In the genomic region with DNA sequence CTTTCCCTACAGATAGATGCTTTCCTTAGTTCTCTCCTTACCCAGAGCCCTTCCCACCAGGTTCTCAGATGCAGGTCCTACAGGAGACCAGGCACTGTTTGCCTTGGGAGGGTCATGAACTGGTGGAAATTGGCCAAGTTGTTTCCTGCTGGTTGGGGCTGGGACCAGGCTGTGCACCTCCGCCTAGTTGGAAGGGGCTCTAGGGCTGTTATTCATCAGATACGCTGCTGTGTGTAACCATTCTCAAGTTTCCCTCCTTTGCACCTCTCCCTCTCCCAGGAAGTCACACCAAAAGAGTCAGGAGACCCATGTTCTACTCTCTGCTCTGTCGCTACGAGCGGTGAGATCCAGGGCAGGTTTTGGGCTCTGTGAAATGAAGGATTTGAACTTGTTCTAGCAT, we compare ENCODE assay signal across 38 cellular contexts. TPM values are rescaled to one million over a fixed set of nuclear protein-coding genes. Genes with fewer than 3 reads are reported as not detected.
"Had no signal": no experiment of that assay in that cellular context is flagged by ENCODE, and none has a peak within 500 bp of the region (broad histone marks: within the 10 kb centered on the region; RNA-seq: fewer than 3 reads in every experiment).

No MANE protein-coding gene starts in this region.

- H3K9me3 ChIP-seq: esophagus squamous epithelium, heart right ventricle, left lung, prostate gland, right atrium auricular region, thyroid gland had no signal

- H3K4me3 ChIP-seq: esophagus squamous epithelium, heart right ventricle, left lung, prostate gland, right atrium auricular region, smooth muscle cell, thyroid gland had no signal

- H3K27me3 ChIP-seq: esophagus squamous epithelium, left lung, right atrium auricular region, thyroid gland had no signal

- ATAC-seq: effector memory CD8-positive, alpha-beta T cell; heart right ventricle; left cardiac atrium; left lung; naive thymus-derived CD8-positive, alpha-beta T cell; sciatic nerve; stimulated activated naive CD8-positive, alpha-beta T cell treated with anti-CD3 and anti-CD28 coated beads, Interleukin-15, amount 100 ng/mL, for 72 hours had no signal

- DNase-seq: cortex of kidney; effector memory CD8-positive, alpha-beta T cell; erythroblast; esophagus squamous epithelium; foreskin melanocyte; glutamatergic neuron; heart right ventricle; hippocampal formation; left cardiac atrium; left lung; naive thymus-derived CD8-positive, alpha-beta T cell; nephron progenitor cell; nucleus accumbens; stimulated activated CD4-positive, alpha-beta T cell treated with anti-CD3 and anti-CD28 coated beads, Interleukin-12 subunit alpha, Interleukin-12 subunit beta, amount 100 ng/mL, for 4 hours; stimulated activated CD4-positive, alpha-beta T cell treated with anti-CD3 and anti-CD28 coated beads, Interleukin-1b, Interleukin-23, amount 100 ng/mL, for 48 hours; stimulated activated CD4-positive, alpha-beta T cell treated with anti-CD3 and anti-CD28 coated beads, Interleukin-4, amount 100 ng/mL, for 1 hour; stimulated activated CD8-positive, alpha-beta memory T cell treated with anti-CD3 and anti-CD28 coated beads, Interleukin-4, amount 100 ng/mL, for 48 hours; stimulated activated naive CD4-positive, alpha-beta T cell; stimulated activated naive CD8-positive, alpha-beta T cell treated with anti-CD3 and anti-CD28 coated beads, Interleukin-15, amount 100 ng/mL, for 72 hours; thyroid gland; trophoblast cell had no signal

- H3K27ac ChIP-seq: esophagus squamous epithelium, heart right ventricle, left lung, prostate gland, right atrium auricular region, thyroid gland had no signal

- FAIRE-seq: endometrium, islet of Langerhans had no signal

- H3K36me3 ChIP-seq: esophagus squamous epithelium, heart right ventricle, left lung, prostate gland, right atrium auricular region, thyroid gland had no signal

- H3K4me2 ChIP-seq: smooth muscle cell had no signal

- H3K4me1 ChIP-seq: heart right ventricle, left lung, prostate gland, right atrium auricular region, thyroid gland had no signal

RNA-seq across cellular contexts. Expression of gene VSIG1, which starts 11.9 kb away (rescaled TPM):
- total RNA-seq: left cardiac atrium, myocyte, osteocyte, right atrium auricular region, subcutaneous adipose tissue had no signal
- polyA plus RNA-seq: smooth muscle cell had no signal

RNA-seq across cellular contexts. Expression of gene TEX13B, which starts 50.8 kb away (rescaled TPM):
- total RNA-seq: dermis microvascular lymphatic vessel endothelial cell; esophagus squamous epithelium; heart right ventricle; kidney epithelial cell; left cardiac atrium; left lung; lower leg skin; lung microvascular endothelial cell; mesothelial cell of epicardium; mucosa of gallbladder; myocyte; naive thymus-derived CD8-positive, alpha-beta T cell; osteocyte; prostate gland; right atrium auricular region; sciatic nerve; smooth muscle cell; subcutaneous adipose tissue; temporal lobe; thyroid gland; ureter had no signal
- polyA plus RNA-seq: heart right ventricle; naive thymus-derived CD8-positive, alpha-beta T cell; smooth muscle cell had no signal
